Comparison of ENCODE assay signal across 33 cellular contexts in genomic region chr6:29739882-29740261, GRCh38. TPM values are rescaled to one million over a fixed set of nuclear protein-coding genes. Genes with fewer than 3 reads are reported as not detected.
"Had no signal": no experiment of that assay in that cellular context is flagged by ENCODE, and none has a peak within 500 bp of the region (broad histone marks: within the 10 kb centered on the region; RNA-seq: fewer than 3 reads in every experiment).

No MANE protein-coding gene starts in this region.

- DNase-seq: activated B cell treated with CpG ODN at 0.5 μM for 24 hours; activated CD4-positive, alpha-beta T cell treated with anti-CD3 and anti-CD28 coated beads for 48 hours; activated CD4-positive, alpha-beta T cell treated with anti-CD3 and anti-CD28 coated beads, Interleukin-2, amount 50 U/mL, for 1 hour; activated CD4-positive, alpha-beta T cell treated with anti-CD3 and anti-CD28 coated beads, Interleukin-2, amount 50 U/mL, for 48 hours; activated CD8-positive, alpha-beta memory T cell treated with anti-CD3 and anti-CD28 coated beads for 24 hours; activated CD8-positive, alpha-beta T cell treated with anti-CD3 and anti-CD28 coated beads for 36 hours; activated gamma-delta T cell; activated naive CD4-positive, alpha-beta T cell; activated naive CD8-positive, alpha-beta T cell treated with anti-CD3 and anti-CD28 coated beads for 36 hours; activated naive CD8-positive, alpha-beta T cell treated with anti-CD3 and anti-CD28 coated beads, Interleukin-2, amount 50 U/mL, for 24 hours; activated T-cell treated with anti-CD3 and anti-CD28 coated beads, Interleukin-2, amount 50 U/mL, for 4 hours; amygdala; aorta; body of pancreas; caudate nucleus; effector CD8-positive, alpha-beta T cell; esophagus squamous epithelium; foreskin melanocyte; heart right ventricle; T-helper 1 cell; T-helper 17 cell; T1000; WERI-Rb-1 had no signal

- H3K79me2 ChIP-seq: hepatocyte had no signal

- H3K9me3 ChIP-seq: adrenal gland, body of pancreas, esophagus squamous epithelium, gastroesophageal sphincter had no signal

- H2AFZ ChIP-seq: hepatocyte had no signal

- H3K4me3 Mint-ChIP-seq: activated B cell treated with CpG ODN at 0.5 μM for 24 hours; activated CD8-positive, alpha-beta T cell treated with anti-CD3 and anti-CD28 coated beads for 36 hours; activated naive CD4-positive, alpha-beta T cell treated with anti-CD3 and anti-CD28 coated beads, Interleukin-2, amount 50 U/mL, for 24 hours; activated naive CD8-positive, alpha-beta T cell treated with anti-CD3 and anti-CD28 coated beads for 36 hours; activated naive CD8-positive, alpha-beta T cell treated with anti-CD3 and anti-CD28 coated beads, Interleukin-2, amount 50 U/mL, for 24 hours; activated T-cell treated with anti-CD3 and anti-CD28 coated beads, Interleukin-2, amount 50 U/mL, for 4 hours; T-helper 17 cell; T-helper 2 cell treated with Interferon-gamma antibody and Interleukin-4, amounts not matched to agents 5 μg/mL and 100 μg/mL, for 36 hours had no signal

- H3K36me3 ChIP-seq: WERI-Rb-1 had no signal

- H3K27ac Mint-ChIP-seq: activated B cell treated with CpG ODN at 0.5 μM for 24 hours; activated CD8-positive, alpha-beta T cell treated with anti-CD3 and anti-CD28 coated beads for 36 hours; activated naive CD4-positive, alpha-beta T cell treated with anti-CD3 and anti-CD28 coated beads, Interleukin-2, amount 50 U/mL, for 24 hours; activated naive CD8-positive, alpha-beta T cell treated with anti-CD3 and anti-CD28 coated beads for 36 hours; activated naive CD8-positive, alpha-beta T cell treated with anti-CD3 and anti-CD28 coated beads, Interleukin-2, amount 50 U/mL, for 24 hours; T-helper 17 cell; T-helper 2 cell treated with Interferon-gamma antibody and Interleukin-4, amounts not matched to agents 5 μg/mL and 100 μg/mL, for 36 hours had no signal

- ATAC-seq: activated CD4-positive, CD25-positive, alpha-beta regulatory T cell treated with anti-CD3 and anti-CD28 coated beads, Interleukin-2, amount 50 U/mL, for 24 hours; activated CD8-positive, alpha-beta T cell treated with anti-CD3 and anti-CD28 coated beads for 36 hours; activated naive CD8-positive, alpha-beta T cell treated with anti-CD3 and anti-CD28 coated beads, Interleukin-2, amount 50 U/mL, for 24 hours; activated T-cell treated with anti-CD3 and anti-CD28 coated beads, Interleukin-2, amount 50 U/mL, for 4 hours; body of pancreas; gastroesophageal sphincter; heart right ventricle; T-helper 17 cell had no signal

- H3K27me3 ChIP-seq: adrenal gland, body of pancreas, esophagus squamous epithelium, gastroesophageal sphincter, heart right ventricle, hepatocyte had no signal

- H3K4me1 ChIP-seq: adrenal gland, body of pancreas, esophagus squamous epithelium, gastroesophageal sphincter had no signal

- H3K4me3 ChIP-seq: adrenal gland, body of pancreas, esophagus squamous epithelium, gastroesophageal sphincter, heart right ventricle, hepatocyte had no signal

- H3K36me3 Mint-ChIP-seq: activated naive CD4-positive, alpha-beta T cell treated with anti-CD3 and anti-CD28 coated beads, Interleukin-2, amount 50 U/mL, for 24 hours had no signal

- H3K4me2 ChIP-seq: hepatocyte had no signal

- H3K9me3 Mint-ChIP-seq: activated B cell treated with CpG ODN at 0.5 μM for 24 hours; activated CD8-positive, alpha-beta T cell treated with anti-CD3 and anti-CD28 coated beads for 36 hours; activated naive CD4-positive, alpha-beta T cell treated with anti-CD3 and anti-CD28 coated beads, Interleukin-2, amount 50 U/mL, for 24 hours; activated naive CD8-positive, alpha-beta T cell treated with anti-CD3 and anti-CD28 coated beads for 36 hours; activated naive CD8-positive, alpha-beta T cell treated with anti-CD3 and anti-CD28 coated beads, Interleukin-2, amount 50 U/mL, for 24 hours; activated T-cell treated with anti-CD3 and anti-CD28 coated beads, Interleukin-2, amount 50 U/mL, for 4 hours had no signal

- H3K27ac ChIP-seq: adrenal gland, body of pancreas, epithelial cell of prostate, esophagus squamous epithelium, gastroesophageal sphincter, heart right ventricle, hepatocyte, WERI-Rb-1 had no signal

RNA-seq across cellular contexts. Expression of gene ZFP57, which starts 58.9 kb away (rescaled TPM):
- total RNA-seq: activated CD8-positive, alpha-beta T cell treated with anti-CD3 and anti-CD28 coated beads for 36 hours; activated T-cell treated with anti-CD3 and anti-CD28 coated beads, Interleukin-2, amount 50 U/mL, for 4 hours; body of pancreas; chondrocyte; endothelial cell of umbilical vein; glomerular endothelial cell; hepatocyte had no signal
